8 cellular contexts compared by ENCODE assay signal in the genomic region with DNA sequence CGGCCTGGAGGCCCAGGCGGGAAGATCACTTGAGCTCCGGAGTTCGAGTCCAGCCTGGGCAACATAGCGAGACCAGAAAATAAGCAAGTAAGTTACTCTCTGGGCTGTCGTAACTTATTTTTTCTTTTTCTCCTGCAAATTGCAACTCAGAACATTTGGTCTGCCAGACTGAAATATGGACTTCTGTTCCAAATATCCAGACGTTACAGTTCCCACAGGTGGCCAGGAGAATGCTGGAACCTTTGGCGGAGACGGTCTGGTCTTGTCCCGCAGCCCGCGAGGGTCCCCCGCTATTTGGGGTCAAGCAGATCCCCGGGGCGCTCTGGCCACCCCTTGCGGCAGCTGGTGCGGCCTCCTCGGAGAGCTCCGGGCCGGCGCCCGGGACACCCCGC. TPM values are rescaled to one million over a fixed set of nuclear protein-coding genes. Genes with fewer than 3 reads are reported as not detected.
DNase-seq lines count a peak whose midpoint lies in the region; ATAC-seq, FAIRE-seq and TF ChIP-seq lines count a peak whose summit lies in the region.

No MANE protein-coding gene starts in this region.

- POLR2A ChIA-PET in PC-3 (lab: Charles Lee; ENCODE audit: unreplicated experiment) (no interaction called here), endothelial cell of umbilical vein (lab: Charles Lee) (no interaction called here)

- no peaks in the 10 kb centered on the region for H3K79me2 ChIP-seq in PC-3 (ENCODE audit: low read length)
- no peaks in the 10 kb centered on the region for H3K79me2 ChIP-seq in endothelial cell of umbilical vein (ENCODE audit: control insufficient read depth, insufficient read depth, low read length)
- no peaks in the 10 kb centered on the region for H3K79me2 ChIP-seq in osteoblast (ENCODE audit: insufficient read depth, low read length)

- peaks cover 10% of the 10 kb centered on the region for H3K4me1 Mint-ChIP-seq in CD14-positive monocyte

- no peaks in the 10 kb centered on the region for H3K9me2 ChIP-seq in PC-3 (replicated peaks; ENCODE audit: low read length)

- peaks cover 50 to 76% (median 63%) of the 10 kb centered on the region in 3 donors for H3K27me3 Mint-ChIP-seq in CD14-positive monocyte (ENCODE audit: low read depth in 3 of 3)

- H3K27me3 ChIP-seq in PC-3 (ENCODE audit: low read length) (no peaks in the 10 kb centered on the region), endothelial cell of umbilical vein (ENCODE audit: control insufficient read depth in 2 of 2, insufficient read depth in 2 of 2, low read length in 2 of 2) (peaks cover 18 to 30% of the 10 kb centered on the region in 2 experiments), osteoblast (ENCODE audit: insufficient read depth, low read length) (peaks cover 8% of the 10 kb centered on the region)

- no peaks in the 10 kb centered on the region for H3F3A ChIP-seq in PC-3 (ENCODE audit: low read length, unreplicated experiment)

- peak overlapping the region; percentile 88 for H3K4me2 ChIP-seq in PC-3 (ENCODE audit: low read length)
- peak overlapping the region; percentile 25 for H3K4me2 ChIP-seq in endothelial cell of umbilical vein (ENCODE audit: insufficient read depth, low read length)
- H3K4me2 ChIP-seq in osteoblast (ENCODE audit: insufficient read depth, low read length): peak overlapping the region; percentile 85

- dilution Hi-C loops in endothelial cell of umbilical vein (cut with MboI; ENCODE audit: extremely low pct_ligation_motif_present, low sequenced_read_pairs): no loop called here

- no peak overlapping the region for H3K27ac Mint-ChIP-seq in CD14-positive monocyte

- FAIRE-seq in endothelial cell of umbilical vein (lab: Jason Lieb, UNC): no peak

- H3K9ac ChIP-seq in PC-3 (ENCODE audit: low read length): peak overlapping the region; percentile 63
- no peak overlapping the region for H3K9ac ChIP-seq in endothelial cell of umbilical vein (replicated peaks; ENCODE audit: extremely low read depth, insufficient read depth, low read length)

- H3K4me3 ChIP-seq in PC-3 (ENCODE audit: low read length) (peak overlapping the region; percentile 79), endothelial cell of umbilical vein (replicated peaks in 1 of 3; ENCODE audit: insufficient read depth in 1 of 3, low read depth in 1 of 3, low read length in 3 of 3) (peak overlapping the region in 2 of 3 experiments; percentile 6 to 53), osteoblast (ENCODE audit: insufficient read depth, low read length) (peak overlapping the region; percentile 75)

- peaks cover 3 to 8% of the 10 kb centered on the region in 2 donors for H3K36me3 Mint-ChIP-seq in CD14-positive monocyte

- DNase-seq in CD14-positive monocyte (ENCODE audit: low spot score) (no peak), PC-3 (no peak), endothelial cell of umbilical vein (ENCODE audit: low read depth, low spot score) (no peak), osteoblast (ENCODE audit: insufficient read length, low spot score, missing footprints) (no peak), LoVo (ENCODE audit: low spot score) (no peak), DMS79 (lab: John Stamatoyannopoulos, UW) (no peak)

- no peaks in the 10 kb centered on the region for H4K20me1 ChIP-seq in PC-3 (ENCODE audit: low read length)
- no peaks in the 10 kb centered on the region for H4K20me1 ChIP-seq in endothelial cell of umbilical vein (replicated peaks; ENCODE audit: control insufficient read depth, extremely low read depth, insufficient read depth, low read length)
- no peaks in the 10 kb centered on the region for H4K20me1 ChIP-seq in osteoblast (ENCODE audit: insufficient read depth, low read length)

- H3K9me1 ChIP-seq in endothelial cell of umbilical vein (replicated peaks; ENCODE audit: control insufficient read depth, extremely low read depth, insufficient read depth, low read length): no peaks in the 10 kb centered on the region

- no peak for TF ChIP-seq CTCF in CD14-positive monocyte (IDR thresholded peaks at IDR 0.05)
- no peak for TF ChIP-seq CTCF in PC-3 (conservative IDR thresholded peaks at IDR 0.05; ENCODE audit: low read depth, low read length)
- TF ChIP-seq CTCF in endothelial cell of umbilical vein (IDR thresholded peaks at IDR 0.05; ENCODE audit: extremely low read depth in 1 of 2, insufficient read depth in 1 of 2, low read depth in 1 of 2, low read length in 2 of 2): no peak
- no peak for TF ChIP-seq CTCF in osteoblast (IDR thresholded peaks at IDR 0.05; ENCODE audit: extremely low read depth, low read depth, low read length)

- H2AFZ ChIP-seq in PC-3 (ENCODE audit: low read length): peak overlapping the region; percentile 99
- peak overlapping the region; percentile 56 for H2AFZ ChIP-seq in endothelial cell of umbilical vein (ENCODE audit: low read depth, low read length)
- H2AFZ ChIP-seq in osteoblast (ENCODE audit: low read length): peak overlapping the region; percentile 91

- H3K27ac ChIP-seq in PC-3 (ENCODE audit: low read length): no peak overlapping the region
- no peak overlapping the region for H3K27ac ChIP-seq in endothelial cell of umbilical vein (ENCODE audit: insufficient read depth, low read depth, low read length)
- no peak overlapping the region for H3K27ac ChIP-seq in osteoblast (ENCODE audit: low read depth, low read length)

- no peaks in the 10 kb centered on the region for H3K36me3 ChIP-seq in PC-3 (ENCODE audit: low read depth, low read length)
- H3K36me3 ChIP-seq in endothelial cell of umbilical vein (ENCODE audit: control insufficient read depth in 2 of 2, extremely low read depth in 1 of 2, insufficient read depth in 2 of 2, low read length in 2 of 2): no peaks in the 10 kb centered on the region
- no peaks in the 10 kb centered on the region for H3K36me3 ChIP-seq in osteoblast (ENCODE audit: insufficient read depth, low read length)

- TSS peak; percentile 46 for BruUV-seq in PC-3 (replicated peaks; lab: Mats Ljungman, UMichigan)
- BruUV-seq in endothelial cell of umbilical vein (replicated peaks; lab: Mats Ljungman, UMichigan): no TSS peak

- peaks cover 0 to 4% (median 0%) of the 10 kb centered on the region in 7 donors for H3K9me3 Mint-ChIP-seq in CD14-positive monocyte

- H3K9me3 ChIP-seq in PC-3 (ENCODE audit: low read length): no peaks in the 10 kb centered on the region
- no peaks in the 10 kb centered on the region for H3K9me3 ChIP-seq in endothelial cell of umbilical vein (replicated peaks; ENCODE audit: control insufficient read depth, insufficient read depth, low read length)
- H3K9me3 ChIP-seq in osteoblast (ENCODE audit: low read depth, low read length): no peaks in the 10 kb centered on the region

- H3K4me3 Mint-ChIP-seq in CD14-positive monocyte: peak overlapping the region; percentile 64 to 82

- TF ChIP-seq POLR2A in endothelial cell of umbilical vein (IDR thresholded peaks at IDR 0.05; ENCODE audit: low read depth, low read length): no peak

- no peak for ATAC-seq in PC-3
- no peak for ATAC-seq in GM19467 (IDR thresholded peaks at IDR 0.05; ENCODE audit: unreplicated experiment)
- ATAC-seq in HG03378 (IDR thresholded peaks at IDR 0.05; ENCODE audit: unreplicated experiment): no peak

- H3K4me1 ChIP-seq in PC-3 (ENCODE audit: insufficient read depth, low read length) (peaks cover 6% of the 10 kb centered on the region; the same call in 1 of the 2 replicates), endothelial cell of umbilical vein (ENCODE audit: control insufficient read depth, extremely low read depth, insufficient read depth, low read length) (peaks cover 2% of the 10 kb centered on the region), osteoblast (ENCODE audit: insufficient read depth, low read length) (peaks cover 3% of the 10 kb centered on the region)

- CTCF ChIA-PET in PC-3 (lab: Charles Lee): interaction anchor here (0.6 to 1.7 kb wide), 3 partner anchors 39 to 172 kb away, joined by 3 to 10 read pairs (median 5); no protein-coding TSS in a partner anchor
- CTCF ChIA-PET in endothelial cell of umbilical vein (lab: Charles Lee): interaction anchor here (1.1 to 2.9 kb wide), 5 partner anchors 12 to 106 kb away, joined by 4 to 25 read pairs (median 5); no protein-coding TSS in a partner anchor

- intact Hi-C loops in CD14-positive monocyte (cut with micrococcal nuclease) (no loop called here), PC-3 (cut with micrococcal nuclease) (loop anchor here (2.0 kb wide), 1 partner anchor 106 kb away; no protein-coding TSS in a partner anchor), endothelial cell of umbilical vein (cut with micrococcal nuclease) (loop anchor here (2.0 kb wide), 1 partner anchor 106 kb away; no protein-coding TSS in a partner anchor)

TF ChIP-seq in endothelial cell of umbilical vein, 7 proteins besides CTCF, POLR2A, EP300 and RAD21 (continues in another document):
- no peak for TF ChIP-seq GATA2 (IDR thresholded peaks at IDR 0.05; ENCODE audit: insufficient read depth, insufficient read length, low read depth, low read length)
- no peak for TF ChIP-seq JUN (IDR thresholded peaks at IDR 0.05; ENCODE audit: borderline replicate concordance, insufficient read depth, insufficient read length, low read depth)
- TF ChIP-seq MYC (IDR thresholded peaks at IDR 0.05; ENCODE audit: low read depth, low read length): no peak
- no peak for TF ChIP-seq EZH2 (IDR thresholded peaks at IDR 0.05; ENCODE audit: borderline replicate concordance, low read depth, low read length, severe bottlenecking)

RNA-seq across cellular contexts. Expression of a gene that starts 0.5 kb away (rescaled TPM):
- polyA plus RNA-seq in CD14-positive monocyte (not detected), endothelial cell of umbilical vein (0.17 and 0.18 TPM in 2 replicates)
- total RNA-seq in PC-3 (2014; rRNA removed) (6.2 and 11.1 TPM in 2 replicates), endothelial cell of umbilical vein (0.35 and 0.71 TPM in 2 replicates), osteoblast (0.59 and 1.1 TPM in 2 replicates)
- 0.10 and 0.21 TPM in 2 replicates for polyA plus RNA-seq in endothelial cell of umbilical vein (2011; cell fraction: cytosol; rRNA removed)
- 0.91 and 1.2 TPM in 2 replicates for polyA plus RNA-seq in endothelial cell of umbilical vein (2011; cell fraction: nucleus; rRNA removed)
- polyA plus RNA-seq in endothelial cell of umbilical vein (2012): 0.52 and 0.59 TPM in 2 replicates
- 0.21 and 0.78 TPM in 2 replicates for polyA minus RNA-seq in endothelial cell of umbilical vein
- 2.2 TPM for polyA minus RNA-seq in endothelial cell of umbilical vein (2011; cell fraction: cytosol; rRNA and poly(A)+ RNA removed)
- 0.34 and 1.3 TPM in 2 replicates for polyA minus RNA-seq in endothelial cell of umbilical vein (2011; cell fraction: nucleus; rRNA and poly(A)+ RNA removed)

RNA-seq across cellular contexts. Expression of a gene that starts 44.1 kb away (rescaled TPM):
- 10 to 100 TPM; 17.3 to 18.7 TPM for polyA plus RNA-seq in CD14-positive monocyte
- not detected in 2 replicates for total RNA-seq in PC-3 (2014; rRNA removed)
- total RNA-seq in endothelial cell of umbilical vein: 0.28 TPM in 1 of 2 replicates, not detected in the other
- 0.02 and 0.03 TPM in 2 replicates for polyA plus RNA-seq in endothelial cell of umbilical vein
- 0.01 and 0.04 TPM in 2 replicates for polyA plus RNA-seq in endothelial cell of umbilical vein (2011; cell fraction: cytosol; rRNA removed)
- polyA plus RNA-seq in endothelial cell of umbilical vein (2011; cell fraction: nucleus; rRNA removed): not detected in 2 replicates
- polyA plus RNA-seq in endothelial cell of umbilical vein (2012): 0.11 TPM in 1 of 2 replicates, not detected in the other
- polyA minus RNA-seq in endothelial cell of umbilical vein: not detected in 2 replicates
- polyA minus RNA-seq in endothelial cell of umbilical vein (2011; cell fraction: cytosol; rRNA and poly(A)+ RNA removed): not detected
- polyA minus RNA-seq in endothelial cell of umbilical vein (2011; cell fraction: nucleus; rRNA and poly(A)+ RNA removed): not detected in 2 replicates
- total RNA-seq in osteoblast: 5.8 and 8.3 TPM in 2 replicates

Comparison
In these comparisons a context has a peak if more than half of its experiments do, and no peak if none do; other contexts are left out.
1. H3K4me2 ChIP-seq: peak in every context shown above with its lines; median percentile 88 in PC-3; 85 in osteoblast; 25 in endothelial cell of umbilical vein.
2. intact Hi-C loops: an anchor here in PC-3 (2.0 kb wide) and endothelial cell of umbilical vein (2.0 kb wide); none called in CD14-positive monocyte.